In the genomic region with DNA sequence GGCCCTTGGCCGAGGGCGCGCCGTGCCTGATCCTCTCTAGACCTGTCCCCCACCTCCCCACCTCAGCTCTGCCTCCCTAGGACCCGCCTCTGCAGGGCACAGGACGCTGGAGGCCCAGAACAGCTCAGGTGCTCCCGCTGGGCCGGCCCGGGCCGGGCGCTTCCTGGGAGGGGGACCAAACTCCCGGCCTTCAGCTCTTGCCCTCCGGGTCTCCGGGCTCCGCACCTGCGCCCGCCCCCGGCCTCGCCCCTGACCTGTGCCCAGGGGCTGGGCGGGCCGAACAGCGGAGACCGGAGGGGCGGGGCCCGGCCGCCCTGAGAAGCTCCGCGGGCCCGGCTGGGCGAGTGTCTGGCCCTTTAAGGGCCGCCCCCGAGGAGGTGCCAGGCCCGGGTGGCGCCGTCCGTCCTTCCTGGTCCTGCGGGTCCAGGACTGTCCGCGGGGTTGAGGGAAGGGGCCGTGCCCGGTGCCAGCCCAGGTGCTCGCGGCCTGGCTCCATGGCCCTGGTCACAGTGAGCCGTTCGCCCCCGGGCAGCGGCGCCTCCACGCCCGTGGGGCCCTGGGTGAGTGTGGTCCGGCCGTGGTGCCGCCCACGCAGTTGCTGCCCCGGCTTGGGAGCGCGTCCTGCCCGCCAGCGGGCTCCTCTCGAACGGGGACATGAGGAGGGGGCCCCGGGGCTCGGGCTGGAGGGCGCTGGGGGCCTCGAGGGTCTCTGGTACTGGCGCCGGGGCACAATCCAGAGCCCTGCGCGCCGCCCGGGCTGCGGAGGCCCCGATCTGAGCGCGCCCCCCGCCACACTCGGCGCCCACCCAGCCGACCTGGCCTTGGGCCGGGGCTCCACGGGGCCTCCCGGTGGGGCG, we compare ENCODE assay signal across 2 cellular contexts.
TF ChIP-seq lines count a peak whose summit lies in the region.

A gene with protein sequence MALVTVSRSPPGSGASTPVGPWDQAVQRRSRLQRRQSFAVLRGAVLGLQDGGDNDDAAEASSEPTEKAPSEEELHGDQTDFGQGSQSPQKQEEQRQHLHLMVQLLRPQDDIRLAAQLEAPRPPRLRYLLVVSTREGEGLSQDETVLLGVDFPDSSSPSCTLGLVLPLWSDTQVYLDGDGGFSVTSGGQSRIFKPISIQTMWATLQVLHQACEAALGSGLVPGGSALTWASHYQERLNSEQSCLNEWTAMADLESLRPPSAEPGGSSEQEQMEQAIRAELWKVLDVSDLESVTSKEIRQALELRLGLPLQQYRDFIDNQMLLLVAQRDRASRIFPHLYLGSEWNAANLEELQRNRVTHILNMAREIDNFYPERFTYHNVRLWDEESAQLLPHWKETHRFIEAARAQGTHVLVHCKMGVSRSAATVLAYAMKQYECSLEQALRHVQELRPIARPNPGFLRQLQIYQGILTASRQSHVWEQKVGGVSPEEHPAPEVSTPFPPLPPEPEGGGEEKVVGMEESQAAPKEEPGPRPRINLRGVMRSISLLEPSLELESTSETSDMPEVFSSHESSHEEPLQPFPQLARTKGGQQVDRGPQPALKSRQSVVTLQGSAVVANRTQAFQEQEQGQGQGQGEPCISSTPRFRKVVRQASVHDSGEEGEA (plus strand): TSS at position 399 of the 857 bp plus-strand sequence. CDS start 96 bp downstream, at position 495.

TF ChIP-seq in A549, 52 proteins besides CTCF, POLR2A, EP300 and RAD21 (continued from another document):
- TF ChIP-seq ZC3H11A (IDR thresholded peaks at IDR 0.05): no peak
- no peak for TF ChIP-seq ESRRA (IDR thresholded peaks at IDR 0.05; ENCODE audit: borderline replicate concordance, low read length)
- TF ChIP-seq NR3C1 (IDR thresholded peaks at IDR 0.05): no peak
- TF ChIP-seq, protein P1, sequence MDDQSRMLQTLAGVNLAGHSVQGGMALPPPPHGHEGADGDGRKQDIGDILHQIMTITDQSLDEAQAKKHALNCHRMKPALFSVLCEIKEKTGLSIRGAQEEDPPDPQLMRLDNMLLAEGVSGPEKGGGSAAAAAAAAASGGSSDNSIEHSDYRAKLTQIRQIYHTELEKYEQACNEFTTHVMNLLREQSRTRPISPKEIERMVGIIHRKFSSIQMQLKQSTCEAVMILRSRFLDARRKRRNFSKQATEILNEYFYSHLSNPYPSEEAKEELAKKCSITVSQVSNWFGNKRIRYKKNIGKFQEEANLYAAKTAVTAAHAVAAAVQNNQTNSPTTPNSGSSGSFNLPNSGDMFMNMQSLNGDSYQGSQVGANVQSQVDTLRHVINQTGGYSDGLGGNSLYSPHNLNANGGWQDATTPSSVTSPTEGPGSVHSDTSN (IDR thresholded peaks at IDR 0.05): no peak
- TF ChIP-seq, protein P2, sequence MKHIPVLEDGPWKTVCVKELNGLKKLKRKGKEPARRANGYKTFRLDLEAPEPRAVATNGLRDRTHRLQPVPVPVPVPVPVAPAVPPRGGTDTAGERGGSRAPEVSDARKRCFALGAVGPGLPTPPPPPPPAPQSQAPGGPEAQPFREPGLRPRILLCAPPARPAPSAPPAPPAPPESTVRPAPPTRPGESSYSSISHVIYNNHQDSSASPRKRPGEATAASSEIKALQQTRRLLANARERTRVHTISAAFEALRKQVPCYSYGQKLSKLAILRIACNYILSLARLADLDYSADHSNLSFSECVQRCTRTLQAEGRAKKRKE (CRISPR knock-in tag; IDR thresholded peaks at IDR 0.05; ENCODE audit: low read depth): no peak
- TF ChIP-seq MYC (IDR thresholded peaks at IDR 0.05; ENCODE audit: borderline replicate concordance, low read length): no peak
- TF ChIP-seq PHF8 (IDR thresholded peaks at IDR 0.05; ENCODE audit: borderline replicate concordance, low read depth): peak; percentile 72
- TF ChIP-seq, protein P3, sequence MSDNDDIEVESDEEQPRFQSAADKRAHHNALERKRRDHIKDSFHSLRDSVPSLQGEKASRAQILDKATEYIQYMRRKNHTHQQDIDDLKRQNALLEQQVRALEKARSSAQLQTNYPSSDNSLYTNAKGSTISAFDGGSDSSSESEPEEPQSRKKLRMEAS (IDR thresholded peaks at IDR 0.05): peak; percentile 29; the same call in 1 of the 2 replicates
- no peak for TF ChIP-seq HEYL (CRISPR knock-in tag; IDR thresholded peaks at IDR 0.05)
- no peak for TF ChIP-seq TFCP2L1 (CRISPR knock-in tag; IDR thresholded peaks at IDR 0.05)
- no peak for TF ChIP-seq RCOR1 (IDR thresholded peaks at IDR 0.05; ENCODE audit: low read depth, low read length)
- no peak for TF ChIP-seq MAZ (IDR thresholded peaks at IDR 0.05; ENCODE audit: borderline replicate concordance, low read depth, low read length)
- TF ChIP-seq ZNF302 (CRISPR knock-in tag; IDR thresholded peaks at IDR 0.05): no peak
- TF ChIP-seq JUN (IDR thresholded peaks at IDR 0.05): peak in 1 of 2 experiments; percentile 76; a peak in 2 of 5 replicates

TF ChIP-seq in GM23338, 12 proteins besides CTCF, POLR2A, EP300 and RAD21:
- TF ChIP-seq POLR2AphosphoS5 (IDR thresholded peaks at IDR 0.05; ENCODE audit: low read depth): peak; percentile 29; the same call in 1 of the 2 replicates
- TF ChIP-seq NANOG (IDR thresholded peaks at IDR 0.05; ENCODE audit: borderline replicate concordance): no peak
